ENCODE assay signal across 1 cellular context in genomic region chr16:75148311-75149195, GRCh38.
A peak's percentile ranks its signal among the peaks of the same experiment; 100 is the strongest.
TF ChIP-seq lines count a peak whose summit lies in the region.

ZFP1 (plus strand) TSS chr16:75148524; CDS start chr16:75152952, 4,428 bp downstream.

TF ChIP-seq in HepG2, 621 proteins besides CTCF, POLR2A, EP300 and RAD21 (continued from another document and continues in another):
- TF ChIP-seq ZNF318 (CRISPR knock-in tag; IDR thresholded peaks at IDR 0.05) (peak; percentile 70; the same call in 1 of the 2 replicates), SRSF1 (optimal IDR thresholded peaks at IDR 0.05; ENCODE audit: low read depth, low read length) (peak; percentile 82), ZNF234 (CRISPR knock-in tag; conservative IDR thresholded peaks at IDR 0.05) (no peak), HMGXB4 (CRISPR knock-in tag; IDR thresholded peaks at IDR 0.05; ENCODE audit: borderline replicate concordance in 1 of 2, low read depth in 1 of 2) (peak; percentile 82 to 93), ISL2 (CRISPR knock-in tag; IDR thresholded peaks at IDR 0.05) (peak; percentile 86), SMARCC2 (IDR thresholded peaks at IDR 0.05) (no peak), ZNF776 (CRISPR knock-in tag; IDR thresholded peaks at IDR 0.05) (no peak), KLF13 (CRISPR knock-in tag; IDR thresholded peaks at IDR 0.05) (0 out of 2 replicates have a peak, but pooled peaks have one; percentile 82), RFX5 (IDR thresholded peaks at IDR 0.05; ENCODE audit: low read depth, low read length) (0 out of 2 replicates have a peak, but pooled peaks have one; percentile 28), ZNF20 (CRISPR knock-in tag; IDR thresholded peaks at IDR 0.05) (no peak), ZNF670 (CRISPR knock-in tag; IDR thresholded peaks at IDR 0.05; ENCODE audit: borderline replicate concordance) (peak; percentile 99), E2F5 (CRISPR knock-in tag; conservative IDR thresholded peaks at IDR 0.05) (peak; percentile 37; the same call in 1 of the 2 replicates), IKZF4 (CRISPR knock-in tag; IDR thresholded peaks at IDR 0.05; ENCODE audit: borderline replicate concordance, low read depth, not compliant biosample characterization) (peak; percentile 98), ZNF383 (CRISPR knock-in tag; IDR thresholded peaks at IDR 0.05; ENCODE audit: borderline replicate concordance) (no peak), HNF1A (IDR thresholded peaks at IDR 0.05; ENCODE audit: low read depth) (no peak; the same call in 1 of the 2 replicates), HNF1A (CRISPR knock-in tag; IDR thresholded peaks at IDR 0.05; ENCODE audit: borderline replicate concordance) (peak; percentile 80), MYNN (CRISPR knock-in tag; IDR thresholded peaks at IDR 0.05; ENCODE audit: low read depth) (0 out of 2 replicates have a peak, but pooled peaks have one; percentile 70), TCF7L2 (IDR thresholded peaks at IDR 0.05; ENCODE audit: low read depth, low read length) (no peak), ZNF83 (CRISPR knock-in tag; IDR thresholded peaks at IDR 0.05; ENCODE audit: borderline replicate concordance) (peak; percentile 77; the same call in 1 of the 2 replicates), FOXC1 (CRISPR knock-in tag; IDR thresholded peaks at IDR 0.05; ENCODE audit: borderline replicate concordance) (peak; percentile 97), FLYWCH1 (CRISPR knock-in tag; IDR thresholded peaks at IDR 0.05) (no peak), ZNF136 (CRISPR knock-in tag; IDR thresholded peaks at IDR 0.05; ENCODE audit: low read depth) (peak; percentile 93; the same call in 1 of the 2 replicates), ZNF616 (CRISPR knock-in tag; IDR thresholded peaks at IDR 0.05; ENCODE audit: low read depth) (0 out of 2 replicates have a peak, but pooled peaks have one; percentile 60), ZMYM3 (CRISPR knock-in tag; IDR thresholded peaks at IDR 0.05) (no peak), POLR2AphosphoS5 (IDR thresholded peaks at IDR 0.05; ENCODE audit: low read depth, low read length) (peak; percentile 77), ZFP90 (CRISPR knock-in tag; IDR thresholded peaks at IDR 0.05; ENCODE audit: borderline replicate concordance) (peak; percentile 86; the same call in 1 of the 2 replicates), ATF3 (CRISPR knock-in tag; IDR thresholded peaks at IDR 0.05) (peak; percentile 49; the same call in 1 of the 2 replicates), CREB1 (IDR thresholded peaks at IDR 0.05) (no peak; the same call in 1 of the 2 replicates), CREB1 (CRISPR knock-in tag; IDR thresholded peaks at IDR 0.05) (peak; percentile 56; the same call in 1 of the 2 replicates), TP53 (CRISPR knock-in tag; conservative IDR thresholded peaks at IDR 0.05) (peak; percentile 89), ZNF879 (CRISPR knock-in tag; IDR thresholded peaks at IDR 0.05) (0 out of 2 replicates have a peak, but pooled peaks have one; percentile 78), ZNF772 (CRISPR knock-in tag; IDR thresholded peaks at IDR 0.05) (peak; percentile 92), ZNF329 (CRISPR knock-in tag; IDR thresholded peaks at IDR 0.05; ENCODE audit: low read depth) (no peak), MIER3 (CRISPR knock-in tag; IDR thresholded peaks at IDR 0.05; ENCODE audit: borderline replicate concordance) (peak; percentile 86; the same call in 1 of the 2 replicates), FOSL2 (CRISPR knock-in tag; IDR thresholded peaks at IDR 0.05) (peak; percentile 55), IKZF1 (IDR thresholded peaks at IDR 0.05) (no peak), CHD2 (IDR thresholded peaks at IDR 0.05; ENCODE audit: low read depth, low read length) (peak; percentile 80), ZFY (CRISPR knock-in tag; IDR thresholded peaks at IDR 0.05) (peak; percentile 95), ZNF460 (CRISPR knock-in tag; IDR thresholded peaks at IDR 0.05; ENCODE audit: borderline replicate concordance) (peak; percentile 50; the same call in 1 of the 2 replicates), TOE1 (CRISPR knock-in tag; IDR thresholded peaks at IDR 0.05) (peak; percentile 71; the same call in 1 of the 2 replicates), CREBL2 (CRISPR knock-in tag; IDR thresholded peaks at IDR 0.05; ENCODE audit: borderline replicate concordance) (peak; percentile 91; the same call in 1 of the 2 replicates), ATF5 (CRISPR knock-in tag; IDR thresholded peaks at IDR 0.05; ENCODE audit: low read depth) (no peak), DPF2 (CRISPR knock-in tag; IDR thresholded peaks at IDR 0.05; ENCODE audit: borderline replicate concordance, low read depth) (no peak), IKZF5 (CRISPR knock-in tag; IDR thresholded peaks at IDR 0.05) (peak; percentile 84)
